In the genomic region with DNA sequence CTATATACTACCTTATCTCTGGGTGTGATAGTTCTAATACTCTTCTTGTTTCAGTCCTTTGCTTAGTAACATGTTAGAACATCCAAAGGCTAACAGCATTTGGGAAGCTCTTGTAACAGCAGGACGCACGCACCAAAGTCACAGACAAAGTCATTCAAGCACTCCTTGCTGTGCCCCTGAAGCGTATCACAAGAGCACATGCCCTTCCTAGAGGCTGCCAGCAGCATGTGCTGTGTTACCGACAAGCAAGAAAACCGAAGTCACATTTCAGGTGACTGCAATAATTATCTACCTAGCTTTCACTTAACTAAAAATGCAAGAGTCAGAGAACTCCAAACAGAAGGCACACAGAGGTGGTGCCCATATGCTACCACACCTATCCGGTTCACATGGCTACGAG, we compare ENCODE assay signal across 16 cellular contexts.
DNase-seq lines count a peak whose midpoint lies in the region; ATAC-seq and TF ChIP-seq lines count a peak whose summit lies in the region.
"Had no signal": no experiment of that assay in that cellular context is flagged by ENCODE, and none has a peak within 500 bp of the region (broad histone marks: within the 10 kb centered on the region; RNA-seq: fewer than 3 reads in every experiment).

No MANE protein-coding gene starts in this region.

- H3K4me1 Mint-ChIP-seq in activated CD8-positive, alpha-beta T cell treated with anti-CD3 and anti-CD28 coated beads for 36 hours (ENCODE audit: low read depth) = peaks cover 80% of the 10 kb centered on the region
- peaks cover 37% of the 10 kb centered on the region for H3K4me1 Mint-ChIP-seq in activated CD8-positive, alpha-beta T cell treated with anti-CD3 and anti-CD28 coated beads, Interleukin-2, amount 10 ng/mL, durations not matched to agents 7 days and 5 days (ENCODE audit: low read depth)
- peaks cover 19% of the 10 kb centered on the region for H3K4me1 Mint-ChIP-seq in stimulated activated memory B cell treated with anti-CD40 and anti-IgM and Interleukin-4, amounts not matched to agents 10 μg/mL and 1 μg/mL and 100 μg/mL, for 72 hours

- no peak for TF ChIP-seq CTCF in activated CD8-positive, alpha-beta T cell treated with anti-CD3 and anti-CD28 coated beads for 36 hours (IDR thresholded peaks at IDR 0.05)

- CTCF ChIA-PET in activated CD8-positive, alpha-beta T cell treated with anti-CD3 and anti-CD28 coated beads for 36 hours (lab: Charles Lee) = interaction anchor here (1.0 to 1.9 kb wide), 2 partner anchors 11 to 41 kb away, joined by 3 to 5 read pairs; no protein-coding TSS in a partner anchor
- CTCF ChIA-PET in activated CD8-positive, alpha-beta T cell treated with anti-CD3 and anti-CD28 coated beads, Interleukin-2, amount 10 ng/mL, durations not matched to agents 7 days and 5 days (lab: Charles Lee) = no interaction called here

- POLR2A ChIA-PET in activated CD8-positive, alpha-beta T cell treated with anti-CD3 and anti-CD28 coated beads for 36 hours (lab: Charles Lee) = interaction anchor here (1.0 kb wide), 1 partner anchor 18 kb away, joined by 3 read pairs; no protein-coding TSS in a partner anchor
- POLR2A ChIA-PET in activated CD8-positive, alpha-beta T cell treated with anti-CD3 and anti-CD28 coated beads, Interleukin-2, amount 10 ng/mL, durations not matched to agents 7 days and 5 days (lab: Charles Lee) = no interaction called here

- peak overlapping the region; percentile 57 for H3K27ac Mint-ChIP-seq in activated CD8-positive, alpha-beta T cell treated with anti-CD3 and anti-CD28 coated beads for 36 hours
- H3K27ac Mint-ChIP-seq in activated CD8-positive, alpha-beta T cell treated with anti-CD3 and anti-CD28 coated beads, Interleukin-2, amount 10 ng/mL, durations not matched to agents 7 days and 5 days = no peak overlapping the region
- H3K27ac Mint-ChIP-seq in stimulated activated memory B cell treated with anti-CD40 and anti-IgM and Interleukin-4, amounts not matched to agents 10 μg/mL and 1 μg/mL and 100 μg/mL, for 72 hours = no peak overlapping the region
- H3K27ac Mint-ChIP-seq: activated CD4-positive, alpha-beta memory T cell treated with anti-CD3 and anti-CD28 coated beads for 36 hours had no signal

- ATAC-seq in activated CD8-positive, alpha-beta T cell treated with anti-CD3 and anti-CD28 coated beads for 36 hours = no peak
- ATAC-seq in activated CD8-positive, alpha-beta T cell treated with anti-CD3 and anti-CD28 coated beads, Interleukin-2, amount 10 ng/mL, durations not matched to agents 7 days and 5 days = no peak
- peak; percentile 55 to 69 for ATAC-seq in left cardiac atrium
- ATAC-seq in HG02870 (IDR thresholded peaks at IDR 0.05; ENCODE audit: unreplicated experiment) = no peak
- ATAC-seq in stimulated activated memory B cell treated with anti-CD40 and anti-IgM and Interleukin-4, amounts not matched to agents 10 μg/mL and 1 μg/mL and 100 μg/mL, for 72 hours = no peak
- ATAC-seq: gastroesophageal sphincter, lower lobe of right lung had no signal

- DNase-seq in activated CD8-positive, alpha-beta T cell treated with anti-CD3 and anti-CD28 coated beads for 36 hours = no peak
- no peak for DNase-seq in activated CD8-positive, alpha-beta T cell treated with anti-CD3 and anti-CD28 coated beads, Interleukin-2, amount 10 ng/mL, durations not matched to agents 7 days and 5 days
- DNase-seq in NCI-H128 (lab: John Stamatoyannopoulos, UW; ENCODE audit: unreplicated experiment) (peak; percentile 28), left cardiac atrium (peak; percentile 55), renal cortical epithelial cell (ENCODE audit: low read depth) (peak; percentile 36), NCI-H1694 treated with DMSO at 0.1 percent for 48 hours (lab: John Stamatoyannopoulos, UW) (no peak)
- DNase-seq: activated CD4-positive, alpha-beta memory T cell treated with anti-CD3 and anti-CD28 coated beads for 36 hours; lower lobe of right lung; NCI-H1694; NCI-H524; stimulated activated CD8-positive, alpha-beta memory T cell treated with anti-CD3 and anti-CD28 coated beads, Interleukin-4, amount 100 ng/mL, for 48 hours; T-helper 1 cell; testis had no signal

- H3K27me3 Mint-ChIP-seq in activated CD8-positive, alpha-beta T cell treated with anti-CD3 and anti-CD28 coated beads for 36 hours = no peaks in the 10 kb centered on the region
- no peaks in the 10 kb centered on the region for H3K27me3 Mint-ChIP-seq in activated CD8-positive, alpha-beta T cell treated with anti-CD3 and anti-CD28 coated beads, Interleukin-2, amount 10 ng/mL, durations not matched to agents 7 days and 5 days (ENCODE audit: low read depth)
- no peaks in the 10 kb centered on the region for H3K27me3 Mint-ChIP-seq in stimulated activated memory B cell treated with anti-CD40 and anti-IgM and Interleukin-4, amounts not matched to agents 10 μg/mL and 1 μg/mL and 100 μg/mL, for 72 hours
- H3K27me3 Mint-ChIP-seq: activated CD4-positive, alpha-beta memory T cell treated with anti-CD3 and anti-CD28 coated beads for 36 hours had no signal

- intact Hi-C loops in activated CD8-positive, alpha-beta T cell treated with anti-CD3 and anti-CD28 coated beads for 36 hours (cut with micrococcal nuclease) = loop anchor here (10.0 kb wide), 2 partner anchors 195 to 345 kb away; partner anchors contain the start of gene KLF12
- intact Hi-C loops in left cardiac atrium (cut with DNase I) = loop anchor here in 1 of 2 donors (5.0 kb wide), 1 partner anchor 42 kb away; no protein-coding TSS in a partner anchor

- no peaks in the 10 kb centered on the region for H3K9me3 Mint-ChIP-seq in activated CD8-positive, alpha-beta T cell treated with anti-CD3 and anti-CD28 coated beads for 36 hours
- H3K9me3 Mint-ChIP-seq in activated CD8-positive, alpha-beta T cell treated with anti-CD3 and anti-CD28 coated beads, Interleukin-2, amount 10 ng/mL, durations not matched to agents 7 days and 5 days (ENCODE audit: insufficient read depth) = no peaks in the 10 kb centered on the region
- no peaks in the 10 kb centered on the region for H3K9me3 Mint-ChIP-seq in stimulated activated memory B cell treated with anti-CD40 and anti-IgM and Interleukin-4, amounts not matched to agents 10 μg/mL and 1 μg/mL and 100 μg/mL, for 72 hours
- H3K9me3 Mint-ChIP-seq: activated CD4-positive, alpha-beta memory T cell treated with anti-CD3 and anti-CD28 coated beads for 36 hours had no signal

- H3K4me3 Mint-ChIP-seq in activated CD8-positive, alpha-beta T cell treated with anti-CD3 and anti-CD28 coated beads for 36 hours = no peak overlapping the region
- no peak overlapping the region for H3K4me3 Mint-ChIP-seq in activated CD8-positive, alpha-beta T cell treated with anti-CD3 and anti-CD28 coated beads, Interleukin-2, amount 10 ng/mL, durations not matched to agents 7 days and 5 days
- H3K4me3 Mint-ChIP-seq in stimulated activated memory B cell treated with anti-CD40 and anti-IgM and Interleukin-4, amounts not matched to agents 10 μg/mL and 1 μg/mL and 100 μg/mL, for 72 hours = no peak overlapping the region
- H3K4me3 Mint-ChIP-seq: activated CD4-positive, alpha-beta memory T cell treated with anti-CD3 and anti-CD28 coated beads for 36 hours had no signal

- peaks cover 25% of the 10 kb centered on the region for H3K36me3 Mint-ChIP-seq in activated CD8-positive, alpha-beta T cell treated with anti-CD3 and anti-CD28 coated beads for 36 hours (ENCODE audit: low read depth)
- peaks cover 27% of the 10 kb centered on the region for H3K36me3 Mint-ChIP-seq in activated CD8-positive, alpha-beta T cell treated with anti-CD3 and anti-CD28 coated beads, Interleukin-2, amount 10 ng/mL, durations not matched to agents 7 days and 5 days (ENCODE audit: low read depth)
- H3K36me3 Mint-ChIP-seq in stimulated activated memory B cell treated with anti-CD40 and anti-IgM and Interleukin-4, amounts not matched to agents 10 μg/mL and 1 μg/mL and 100 μg/mL, for 72 hours = peaks cover 31% of the 10 kb centered on the region

Comparison
In these comparisons a context has a peak if more than half of its experiments do, and no peak if none do; other contexts are left out.
1. ATAC-seq: peak in left cardiac atrium (2 of 2); none in activated CD8-positive, alpha-beta T cell treated with anti-CD3 and anti-CD28 coated beads for 36 hours (single experiment), activated CD8-positive, alpha-beta T cell treated with anti-CD3 and anti-CD28 coated beads, Interleukin-2, amount 10 ng/mL, durations not matched to agents 7 days and 5 days (single experiment), HG02870 (single experiment) and stimulated activated memory B cell treated with anti-CD40 and anti-IgM and Interleukin-4, amounts not matched to agents 10 μg/mL and 1 μg/mL and 100 μg/mL, for 72 hours (single experiment).
2. DNase-seq: peak in NCI-H128 (single experiment), left cardiac atrium (single experiment) and renal cortical epithelial cell (single experiment); none in activated CD8-positive, alpha-beta T cell treated with anti-CD3 and anti-CD28 coated beads for 36 hours (single experiment), activated CD8-positive, alpha-beta T cell treated with anti-CD3 and anti-CD28 coated beads, Interleukin-2, amount 10 ng/mL, durations not matched to agents 7 days and 5 days (single experiment) and NCI-H1694 treated with DMSO at 0.1 percent for 48 hours (single experiment).